27 cellular contexts compared by ENCODE assay signal in the genomic region with DNA sequence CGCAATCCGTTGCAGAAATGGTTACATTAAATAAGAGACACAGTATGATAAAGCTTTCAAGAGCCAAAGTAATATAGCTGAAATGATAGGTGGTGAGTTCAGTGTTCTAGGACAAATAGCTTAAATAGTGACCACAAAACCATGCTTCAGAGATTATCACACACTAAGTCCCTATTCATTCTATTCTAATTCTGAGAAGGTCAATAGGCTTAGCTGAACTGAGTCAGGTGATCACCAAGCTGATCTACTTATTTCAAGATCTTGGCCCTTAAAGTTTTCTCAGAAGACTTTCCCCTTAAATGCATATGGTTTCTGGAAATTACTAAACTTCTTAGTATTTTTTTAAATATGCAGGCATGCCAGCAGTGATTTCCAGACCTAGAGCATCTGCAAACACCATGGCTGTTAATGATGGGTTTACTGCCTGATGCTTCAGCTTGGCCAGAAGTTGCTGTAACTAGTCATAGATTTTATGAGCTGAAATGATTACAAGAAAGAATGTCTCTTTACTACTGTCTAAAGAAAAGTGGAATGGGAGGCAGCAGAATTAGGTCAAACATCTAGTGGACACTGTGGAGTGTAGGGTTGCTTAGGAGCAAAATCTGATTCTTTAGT.
"Had no signal": no experiment of that assay in that cellular context is flagged by ENCODE, and none has a peak within 500 bp of the region (broad histone marks: within the 10 kb centered on the region; RNA-seq: fewer than 3 reads in every experiment).

No MANE protein-coding gene starts in this region.

- H3K27ac ChIP-seq: adrenal gland, breast epithelium, SJSA1 had no signal

- H3K36me3 ChIP-seq: adrenal gland, breast epithelium, SJSA1 had no signal

- H3K9me3 ChIP-seq: adrenal gland, breast epithelium, SJSA1 had no signal

- H3K36me3 Mint-ChIP-seq: WTC11 had no signal

- H3K27me3 ChIP-seq: adrenal gland, breast epithelium, SJSA1 had no signal

- H3K9me3 Mint-ChIP-seq: T-helper 1 cell treated with Interleukin-12 subunit alpha and Interleukin-12 subunit beta and Interleukin-4 antibody, amounts not matched to agents 30 μg/mL and 1 μg/mL, for 36 hours had no signal

- H3K27ac Mint-ChIP-seq: activated CD8-positive, alpha-beta T cell treated with anti-CD3 and anti-CD28 coated beads, Interleukin-2, amount 10 ng/mL, durations not matched to agents 7 days and 5 days; activated naive CD8-positive, alpha-beta T cell treated with anti-CD3 and anti-CD28 coated beads, Interleukin-2, amount 10 ng/mL, durations not matched to agents 7 days and 5 days; T-helper 1 cell treated with Interleukin-12 subunit alpha and Interleukin-12 subunit beta and Interleukin-4 antibody, amounts not matched to agents 30 μg/mL and 1 μg/mL, for 36 hours; WTC11 had no signal

- H3K4me3 Mint-ChIP-seq: activated CD8-positive, alpha-beta T cell treated with anti-CD3 and anti-CD28 coated beads, Interleukin-2, amount 10 ng/mL, durations not matched to agents 7 days and 5 days; activated naive CD8-positive, alpha-beta T cell treated with anti-CD3 and anti-CD28 coated beads, Interleukin-2, amount 10 ng/mL, durations not matched to agents 7 days and 5 days; T-helper 1 cell treated with Interleukin-12 subunit alpha and Interleukin-12 subunit beta and Interleukin-4 antibody, amounts not matched to agents 30 μg/mL and 1 μg/mL, for 36 hours; WTC11 had no signal

- H3K4me1 ChIP-seq: adrenal gland, breast epithelium, SJSA1 had no signal

- DNase-seq: activated CD4-positive, alpha-beta T cell treated with anti-CD3 and anti-CD28 coated beads for 48 hours; activated CD4-positive, alpha-beta T cell treated with anti-CD3 and anti-CD28 coated beads, Interleukin-2, amount 50 U/mL, for 4 hours; activated CD4-positive, CD25-positive, alpha-beta regulatory T cell treated with anti-CD3 and anti-CD28 coated beads, Interleukin-2, amount 50 U/mL, for 72 hours; activated CD8-positive, alpha-beta memory T cell treated with anti-CD3 and anti-CD28 coated beads, Interleukin-2, amount 50 U/mL, for 48 hours; activated CD8-positive, alpha-beta T cell treated with anti-CD3 and anti-CD28 coated beads, Interleukin-2, amount 10 ng/mL, durations not matched to agents 7 days and 5 days; activated naive CD4-positive, alpha-beta T cell treated with anti-CD3 and anti-CD28 coated beads, Interleukin-2, amount 50 U/mL, for 16 hours; activated naive CD8-positive, alpha-beta T cell treated with anti-CD3 and anti-CD28 coated beads, Interleukin-2, amount 10 ng/mL, durations not matched to agents 7 days and 5 days; activated T-cell treated with anti-CD3 and anti-CD28 coated beads, Interleukin-2, amount 50 U/mL, for 1 hour; adrenal gland; aorta; caudate nucleus; Karpas-422; MM.1S; NCI-H1105; NCI-H1436; NCI-H1694 treated with DMSO at 0.1 percent for 48 hours; NCI-H2029 treated with DMSO at 0.1 percent for 48 hours; NCI-H345; NCI-H510A; NCI-H526 treated with DMSO at 0.1 percent for 48 hours; PC-3; SHP77 had no signal

- H3K4me3 ChIP-seq: adrenal gland, breast epithelium, SJSA1 had no signal

- ATAC-seq: activated CD8-positive, alpha-beta T cell treated with anti-CD3 and anti-CD28 coated beads, Interleukin-2, amount 10 ng/mL, durations not matched to agents 7 days and 5 days; PC-3; SK-N-SH treated with all-trans-retinoic acid at 6 μM for 48 hours; WTC11 had no signal
